24 cellular contexts compared by ENCODE assay signal in the genomic region with DNA sequence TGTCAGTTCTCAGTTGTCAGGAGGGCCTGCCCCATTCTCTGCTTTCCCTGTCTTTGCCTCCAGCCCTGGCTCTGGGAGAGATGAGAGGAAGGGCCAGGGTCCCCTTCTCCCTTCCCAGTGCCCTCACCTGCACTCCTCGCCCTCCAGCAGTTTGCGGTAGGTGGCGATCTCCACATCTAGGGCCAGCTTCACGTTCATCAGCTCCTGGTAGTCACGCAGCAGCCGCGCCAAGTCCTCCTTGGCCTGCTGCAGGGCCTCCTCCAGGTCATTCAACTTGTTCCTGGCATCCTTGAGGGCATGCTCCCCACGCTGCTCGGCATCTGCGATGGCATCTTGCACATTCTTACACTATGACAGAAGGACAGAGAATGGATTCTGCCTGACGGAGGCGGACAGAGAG. TPM values are rescaled to one million over a fixed set of nuclear protein-coding genes. Genes with fewer than 3 reads are reported as not detected.
A peak's percentile ranks its signal among the peaks of the same experiment; 100 is the strongest.
DNase-seq lines count a peak whose midpoint lies in the region; ATAC-seq, FAIRE-seq and TF ChIP-seq lines count a peak whose summit lies in the region.
"Had no signal": no experiment of that assay in that cellular context is flagged by ENCODE, and none has a peak within 500 bp of the region (broad histone marks: within the 10 kb centered on the region; RNA-seq: fewer than 3 reads in every experiment).

No MANE protein-coding gene starts in this region.

- TF ChIP-seq RAD21 in H1 (IDR thresholded peaks at IDR 0.05 in 1 of 2, conservative IDR thresholded peaks at IDR 0.05 in 1 of 2; ENCODE audit: low read depth in 2 of 2, low read length in 2 of 2), result peak; percentile 12 to 38; a peak in 3 of 4 replicates

- H3K14ac ChIP-seq in H1 (ENCODE audit: insufficient read length), result no peak overlapping the region

- H3K18ac ChIP-seq in H1 (ENCODE audit: extremely low read depth, low read length), result no peak overlapping the region

- FAIRE-seq in H1 (lab: Jason Lieb, UNC), result no peak

- CTCF ChIA-PET in activated naive CD4-positive, alpha-beta T cell treated with anti-CD3 and anti-CD28 coated beads for 36 hours (lab: Charles Lee), result no interaction called here
- CTCF ChIA-PET in T-cell (lab: Charles Lee), result no interaction called here
- CTCF ChIA-PET in H1 (lab: Charles Lee; ENCODE audit: partially characterized antibody), result interaction anchor here (0.6 to 2.1 kb wide), 8 partner anchors 10 to 274 kb away, joined by 3 to 6 read pairs (median 4); no protein-coding TSS in a partner anchor

- no peak overlapping the region for H3K4me2 ChIP-seq in H1 (ENCODE audit: insufficient read depth in 1 of 2, low read depth in 2 of 2, low read length in 2 of 2)
- H3K4me2 ChIP-seq: neural progenitor cell had no signal

- no peak for TF ChIP-seq POLR2A in H1 (IDR thresholded peaks at IDR 0.05; ENCODE audit: control extremely low read depth in 1 of 2, low read depth in 2 of 2, low read length in 2 of 2)

- peak overlapping the region; percentile 92 for H3K27ac Mint-ChIP-seq in activated naive CD4-positive, alpha-beta T cell treated with anti-CD3 and anti-CD28 coated beads, Interleukin-2, amount 50 U/mL, for 24 hours
- no peak overlapping the region for H3K27ac Mint-ChIP-seq in activated naive CD4-positive, alpha-beta T cell treated with anti-CD3 and anti-CD28 coated beads for 36 hours
- H3K27ac Mint-ChIP-seq in T-cell, result peak overlapping the region; percentile 98 to 100
- H3K27ac Mint-ChIP-seq: HFFc6, neural progenitor cell had no signal

- no peak overlapping the region for H2BK5ac ChIP-seq in H1 (ENCODE audit: low read depth, low read length)

- no peak overlapping the region for H3K9ac ChIP-seq in H1 (replicated peaks in 1 of 4; ENCODE audit: extremely low read depth in 1 of 4, low read depth in 3 of 4, low read length in 3 of 4)
- H3K9ac ChIP-seq: neural progenitor cell had no signal

- peak overlapping the region; percentile 54; the same call in 1 of the 2 replicates for H2BK15ac ChIP-seq in H1 (ENCODE audit: low read length)

- H3K9me3 ChIP-seq in H1 (ENCODE audit: insufficient read depth in 2 of 2, low read depth in 1 of 2, low read length in 1 of 2), result peaks cover 0 to 1% of the 10 kb centered on the region in 2 experiments; a peak in 1 of 4 replicates
- H3K9me3 ChIP-seq: esophagus squamous epithelium, left lung, MG63, Peyer's patch, SJSA1 had no signal

- H2BK12ac ChIP-seq in H1 (ENCODE audit: low read depth, low read length), result no peak overlapping the region

- no peak overlapping the region for H2BK20ac ChIP-seq in H1 (ENCODE audit: low read length)

- POLR2A ChIA-PET in T-cell (lab: Charles Lee), result no interaction called here
- POLR2A ChIA-PET in H1 (lab: Charles Lee; ENCODE audit: partially characterized antibody), result no interaction called here

- H3K27me3 Mint-ChIP-seq in activated naive CD4-positive, alpha-beta T cell treated with anti-CD3 and anti-CD28 coated beads, Interleukin-2, amount 50 U/mL, for 24 hours, result no peaks in the 10 kb centered on the region
- no peaks in the 10 kb centered on the region for H3K27me3 Mint-ChIP-seq in activated naive CD4-positive, alpha-beta T cell treated with anti-CD3 and anti-CD28 coated beads for 36 hours (ENCODE audit: low read depth)
- H3K27me3 Mint-ChIP-seq in T-cell, result no peaks in the 10 kb centered on the region
- H3K27me3 Mint-ChIP-seq: activated T-cell treated with anti-CD3 and anti-CD28 coated beads, Interleukin-2, amount 50 U/mL, for 24 hours had no signal

- peaks cover 2% of the 10 kb centered on the region for H3K36me3 Mint-ChIP-seq in activated naive CD4-positive, alpha-beta T cell treated with anti-CD3 and anti-CD28 coated beads, Interleukin-2, amount 50 U/mL, for 24 hours
- no peaks in the 10 kb centered on the region for H3K36me3 Mint-ChIP-seq in activated naive CD4-positive, alpha-beta T cell treated with anti-CD3 and anti-CD28 coated beads for 36 hours (ENCODE audit: low read depth)
- peaks cover 4% of the 10 kb centered on the region for H3K36me3 Mint-ChIP-seq in T-cell
- H3K36me3 Mint-ChIP-seq: IgD-negative memory B cell, neural progenitor cell had no signal

- no peaks in the 10 kb centered on the region for H3K23me2 ChIP-seq in H1 (ENCODE audit: low read depth, low read length)

- intact Hi-C loops in activated naive CD4-positive, alpha-beta T cell treated with anti-CD3 and anti-CD28 coated beads for 36 hours (cut with micrococcal nuclease), result no loop called here

- H3K79me2 ChIP-seq in H1 (ENCODE audit: control insufficient read depth in 1 of 2, insufficient read depth in 2 of 2, low read length in 2 of 2), result no peaks in the 10 kb centered on the region

- no peak overlapping the region for H4K5ac ChIP-seq in H1 (ENCODE audit: insufficient read length, low read depth, low read length)

- no peaks in the 10 kb centered on the region for H3K36me3 ChIP-seq in H1 (ENCODE audit: control insufficient read depth in 2 of 4, insufficient read depth in 4 of 4, low read length in 3 of 4)
- H3K36me3 ChIP-seq: esophagus squamous epithelium, left lung, MG63, neural progenitor cell, Peyer's patch, SJSA1 had no signal

- no peaks in the 10 kb centered on the region for H3K4me1 ChIP-seq in H1 (replicated peaks in 1 of 4; ENCODE audit: control insufficient read depth in 3 of 4, insufficient read depth in 4 of 4, low read length in 3 of 4)
- H3K4me1 ChIP-seq: left lung, SJSA1 had no signal

- no peak overlapping the region for H2AFZ ChIP-seq in H1 (ENCODE audit: low read length)
- H2AFZ ChIP-seq: neural progenitor cell had no signal

- DNase-seq in activated naive CD4-positive, alpha-beta T cell treated with anti-CD3 and anti-CD28 coated beads for 36 hours, result no peak
- DNase-seq in T-cell, result no peak
- DNase-seq in H1 (ENCODE audit: low read depth in 1 of 2, low spot score in 2 of 2), result peak in 1 of 2 experiments; percentile 46
- peak; percentile 18 for DNase-seq in stimulated activated CD8-positive, alpha-beta memory T cell treated with anti-CD3 and anti-CD28 coated beads, Interleukin-4, amount 100 ng/mL, for 48 hours
- no peak for DNase-seq in activated T-cell treated with anti-CD3 and anti-CD28 coated beads for 4 hours
- DNase-seq: activated CD4-positive, CD25-positive, alpha-beta regulatory T cell treated with anti-CD3 and anti-CD28 coated beads, Interleukin-2, amount 50 U/mL, for 72 hours; activated T-cell treated with anti-CD3 and anti-CD28 coated beads, Interleukin-2, amount 50 U/mL, for 24 hours; DMS79 treated with DMSO at 0.1 percent for 48 hours; dorsolateral prefrontal cortex; esophagus squamous epithelium; HFFc6; left lung; MG63; midbrain; Peyer's patch; stimulated activated CD4-positive, alpha-beta T cell treated with anti-CD3 and anti-CD28 coated beads, Interleukin-12 subunit alpha, Interleukin-12 subunit beta, amount 100 ng/mL, for 4 hours had no signal

- H3K9me3 Mint-ChIP-seq in activated naive CD4-positive, alpha-beta T cell treated with anti-CD3 and anti-CD28 coated beads, Interleukin-2, amount 50 U/mL, for 24 hours, result no peaks in the 10 kb centered on the region
- H3K9me3 Mint-ChIP-seq in activated naive CD4-positive, alpha-beta T cell treated with anti-CD3 and anti-CD28 coated beads for 36 hours, result no peaks in the 10 kb centered on the region
- peaks cover 3 to 5% (median 4%) of the 10 kb centered on the region in 3 donors for H3K9me3 Mint-ChIP-seq in T-cell
- H3K9me3 Mint-ChIP-seq: activated T-cell treated with anti-CD3 and anti-CD28 coated beads, Interleukin-2, amount 50 U/mL, for 24 hours; HFFc6; neural progenitor cell had no signal

- WGBS in H1 (ENCODE audit: extremely low coverage in 1 of 2, insufficient coverage in 1 of 2, insufficient read length in 1 of 2, insufficient replicate concordance in 2 of 2, low coverage in 1 of 2, low lambda C conversion rate in 2 of 2, missing lambda C conversion rate in 1 of 2), 2 experiments, result 70% methylated on average over 12 of the region's 12 CpGs; no CpG with 5 or more reads in 1 of the 2 experiments

- H3K27me3 ChIP-seq in H1 (replicated peaks in 1 of 4; ENCODE audit: control insufficient read depth in 3 of 4, extremely low read depth in 1 of 4, insufficient read depth in 3 of 4, low read length in 3 of 4), result peaks cover 0 to 4% (median 0%) of the 10 kb centered on the region in 4 experiments; a peak in 1 of 7 replicates
- H3K27me3 ChIP-seq: MG63, neural progenitor cell, Peyer's patch had no signal

- no peak overlapping the region for H3K56ac ChIP-seq in H1 (replicated peaks; ENCODE audit: insufficient read length, low read depth, low read length)

- H3K27ac ChIP-seq in H1 (ENCODE audit: low read depth, low read length), result no peak overlapping the region
- H3K27ac ChIP-seq: dorsolateral prefrontal cortex, esophagus squamous epithelium, left lung, neural progenitor cell, SJSA1 had no signal

- peaks cover 92% of the 10 kb centered on the region for H3K4me1 Mint-ChIP-seq in activated naive CD4-positive, alpha-beta T cell treated with anti-CD3 and anti-CD28 coated beads, Interleukin-2, amount 50 U/mL, for 24 hours
- peaks cover 84% of the 10 kb centered on the region for H3K4me1 Mint-ChIP-seq in activated naive CD4-positive, alpha-beta T cell treated with anti-CD3 and anti-CD28 coated beads for 36 hours (ENCODE audit: low read depth)
- peaks cover 87% of the 10 kb centered on the region in 3 donors for H3K4me1 Mint-ChIP-seq in T-cell
- H3K4me1 Mint-ChIP-seq: neural progenitor cell had no signal

- no peak overlapping the region for H3K23ac ChIP-seq in H1 (ENCODE audit: insufficient read length)

- TF ChIP-seq EP300 in H1 (IDR thresholded peaks at IDR 0.05; ENCODE audit: borderline replicate concordance in 1 of 2, low read depth in 2 of 2, low read length in 2 of 2), result no peak

- no peaks in the 10 kb centered on the region for H3K79me1 ChIP-seq in H1 (ENCODE audit: low read depth, low read length)

- no peak overlapping the region for H3K4me3 ChIP-seq in H1 (ENCODE audit: extremely low read depth in 1 of 4, insufficient read depth in 2 of 4, low read depth in 3 of 4, low read length in 4 of 4)
- H3K4me3 ChIP-seq: dorsolateral prefrontal cortex, esophagus squamous epithelium, left lung, MG63, neural progenitor cell, Peyer's patch, SJSA1 had no signal

- H2AK5ac ChIP-seq in H1 (ENCODE audit: low read depth, low read length), result no peak overlapping the region

- no peak overlapping the region for H3K4me3 Mint-ChIP-seq in activated naive CD4-positive, alpha-beta T cell treated with anti-CD3 and anti-CD28 coated beads, Interleukin-2, amount 50 U/mL, for 24 hours
- H3K4me3 Mint-ChIP-seq in activated naive CD4-positive, alpha-beta T cell treated with anti-CD3 and anti-CD28 coated beads for 36 hours, result no peak overlapping the region
- H3K4me3 Mint-ChIP-seq in T-cell, result peak overlapping the region in 1 of 3 donors; percentile 74
- H3K4me3 Mint-ChIP-seq: activated T-cell treated with anti-CD3 and anti-CD28 coated beads, Interleukin-2, amount 50 U/mL, for 24 hours; HFFc6; IgD-negative memory B cell; neural progenitor cell had no signal

- no peak overlapping the region for H3K4ac ChIP-seq in H1 (replicated peaks; ENCODE audit: insufficient read length, low read depth, low read length)

- no peak overlapping the region for H2BK120ac ChIP-seq in H1 (replicated peaks; ENCODE audit: low read depth, low read length)

- peak; percentile 28 to 46 (median 44); a peak in 3 of 4 replicates for TF ChIP-seq CTCF in H1 (IDR thresholded peaks at IDR 0.05; ENCODE audit: control extremely low read depth in 1 of 3, insufficient read depth in 1 of 3, low read depth in 1 of 3, low read length in 3 of 3)

- ATAC-seq in T-cell (replicated peaks in 1 of 4) (no peak), esophagus mucosa (no peak), GM21529 (IDR thresholded peaks at IDR 0.05; ENCODE audit: unreplicated experiment) (no peak)
- ATAC-seq: left lung had no signal

- no peak overlapping the region for H4K8ac ChIP-seq in H1 (ENCODE audit: extremely low read depth, insufficient read depth, low read length)

- no peaks in the 10 kb centered on the region for H4K20me1 ChIP-seq in H1 (replicated peaks in 1 of 2; ENCODE audit: control insufficient read depth in 1 of 2, insufficient read depth in 2 of 2, low read length in 2 of 2)

- H4K91ac ChIP-seq in H1 (replicated peaks; ENCODE audit: insufficient read length, low read length), result no peak overlapping the region

RNA-seq across cellular contexts. Expression of a gene that starts 5.4 kb away (rescaled TPM):
- total RNA-seq in activated naive CD4-positive, alpha-beta T cell treated with anti-CD3 and anti-CD28 coated beads for 36 hours, result not detected
- 1 to 10 TPM in 2 of 5 donors, under 1 TPM in 3; 0.13 to 2.6 (median 0.82) TPM for total RNA-seq in T-cell
- total RNA-seq in H1 (2021; fragmentation: NEBNext Ultra II Directional; extraction: Animal tissue kit (Norgen Biotek cat#: 25700)), result not detected in 2 replicates
- not detected in 2 replicates for polyA plus RNA-seq in H1 (2011; rRNA removed)
- polyA plus RNA-seq in H1 (2011; cell fraction: cytosol; rRNA removed), result not detected
- not detected for polyA plus RNA-seq in H1 (2011; cell fraction: nucleus; rRNA removed)
- not detected in 4 replicates for polyA plus RNA-seq in H1 (2012, experiment 1 of 2)
- polyA plus RNA-seq in H1 (2012, experiment 2 of 2), result not detected
- polyA plus RNA-seq in H1 (2013, experiment 1 of 2), result not detected
- polyA plus RNA-seq in H1 (2013, experiment 2 of 2), result not detected
- 0.46 TPM in 1 of 2 replicates, not detected in the other for polyA minus RNA-seq in H1 (2011; rRNA and poly(A)+ RNA removed)
- not detected for polyA minus RNA-seq in H1 (2011; cell fraction: cytosol; rRNA and poly(A)+ RNA removed)
- not detected for polyA minus RNA-seq in H1 (2011; cell fraction: nucleus; rRNA and poly(A)+ RNA removed)
- not detected for total RNA-seq in esophagus mucosa
- total RNA-seq: bronchial epithelial cell, HFFc6, left lung, SJSA1, temporal lobe had no signal
- polyA plus RNA-seq: IgD-negative memory B cell had no signal

RNA-seq across cellular contexts. Expression of a gene that starts 28.3 kb away (rescaled TPM):
- 1 to 10 TPM; 1.4 to 2.1 TPM for total RNA-seq in activated naive CD4-positive, alpha-beta T cell treated with anti-CD3 and anti-CD28 coated beads for 36 hours
- total RNA-seq in T-cell, result 10 to 100 TPM in 3 of 5 donors, 1 to 10 TPM in 2; 6.8 to 37.9 (median 21.9) TPM
- not detected in 2 replicates for total RNA-seq in H1 (2021; fragmentation: NEBNext Ultra II Directional; extraction: Animal tissue kit (Norgen Biotek cat#: 25700))
- not detected in 2 replicates for polyA plus RNA-seq in H1 (2011; rRNA removed)
- polyA plus RNA-seq in H1 (2011; cell fraction: cytosol; rRNA removed), result not detected
- not detected for polyA plus RNA-seq in H1 (2011; cell fraction: nucleus; rRNA removed)
- not detected in 4 replicates for polyA plus RNA-seq in H1 (2012, experiment 1 of 2)
- polyA plus RNA-seq in H1 (2012, experiment 2 of 2), result not detected
- not detected for polyA plus RNA-seq in H1 (2013, experiment 1 of 2)
- polyA plus RNA-seq in H1 (2013, experiment 2 of 2), result not detected
- polyA minus RNA-seq in H1 (2011; rRNA and poly(A)+ RNA removed), result not detected in 2 replicates
- not detected for polyA minus RNA-seq in H1 (2011; cell fraction: cytosol; rRNA and poly(A)+ RNA removed)
- polyA minus RNA-seq in H1 (2011; cell fraction: nucleus; rRNA and poly(A)+ RNA removed), result not detected
- not detected for total RNA-seq in esophagus mucosa
- total RNA-seq: bronchial epithelial cell, HFFc6, left lung, SJSA1, temporal lobe had no signal
- polyA plus RNA-seq: IgD-negative memory B cell had no signal

RNA-seq across cellular contexts. Expression of a gene that starts 33.6 kb away (rescaled TPM):
- not detected for total RNA-seq in activated naive CD4-positive, alpha-beta T cell treated with anti-CD3 and anti-CD28 coated beads for 36 hours
- total RNA-seq in T-cell, result 10 to 100 TPM in 2 of 5 donors, 1 to 10 TPM in 2, under 1 TPM in 1; 0.19 to 57.7 (median 10.0) TPM
- total RNA-seq in H1 (2021; fragmentation: NEBNext Ultra II Directional; extraction: Animal tissue kit (Norgen Biotek cat#: 25700)), result not detected in 2 replicates
- polyA plus RNA-seq in H1 (2011; rRNA removed), result not detected in 2 replicates
- polyA plus RNA-seq in H1 (2011; cell fraction: cytosol; rRNA removed), result not detected
- polyA plus RNA-seq in H1 (2011; cell fraction: nucleus; rRNA removed), result not detected
- polyA plus RNA-seq in H1 (2012, experiment 1 of 2), result not detected in 4 replicates
- polyA plus RNA-seq in H1 (2012, experiment 2 of 2), result not detected
- not detected for polyA plus RNA-seq in H1 (2013, experiment 1 of 2)
- polyA plus RNA-seq in H1 (2013, experiment 2 of 2), result not detected
- not detected in 2 replicates for polyA minus RNA-seq in H1 (2011; rRNA and poly(A)+ RNA removed)
- not detected for polyA minus RNA-seq in H1 (2011; cell fraction: cytosol; rRNA and poly(A)+ RNA removed)
- not detected for polyA minus RNA-seq in H1 (2011; cell fraction: nucleus; rRNA and poly(A)+ RNA removed)
- total RNA-seq in esophagus mucosa, result 2.5 TPM
- total RNA-seq: bronchial epithelial cell, HFFc6 had no signal

RNA-seq across cellular contexts. Expression of a gene that starts 45.4 kb away (rescaled TPM):
- total RNA-seq in activated naive CD4-positive, alpha-beta T cell treated with anti-CD3 and anti-CD28 coated beads for 36 hours, result 1 to 10 TPM; 2.3 TPM
- total RNA-seq in T-cell, result 10 to 100 TPM; 10.1 to 52.7 (median 28.7) TPM
- total RNA-seq in H1 (2021; fragmentation: NEBNext Ultra II Directional; extraction: Animal tissue kit (Norgen Biotek cat#: 25700)), result not detected in 2 replicates
- not detected in 2 replicates for polyA plus RNA-seq in H1 (2011; rRNA removed)
- polyA plus RNA-seq in H1 (2011; cell fraction: cytosol; rRNA removed), result not detected
- polyA plus RNA-seq in H1 (2011; cell fraction: nucleus; rRNA removed), result not detected
- polyA plus RNA-seq in H1 (2012, experiment 1 of 2), result not detected in 4 replicates
- not detected for polyA plus RNA-seq in H1 (2012, experiment 2 of 2)
- not detected for polyA plus RNA-seq in H1 (2013, experiment 1 of 2)
- not detected for polyA plus RNA-seq in H1 (2013, experiment 2 of 2)
- polyA minus RNA-seq in H1 (2011; rRNA and poly(A)+ RNA removed), result not detected in 2 replicates
- not detected for polyA minus RNA-seq in H1 (2011; cell fraction: cytosol; rRNA and poly(A)+ RNA removed)
- not detected for polyA minus RNA-seq in H1 (2011; cell fraction: nucleus; rRNA and poly(A)+ RNA removed)
- total RNA-seq in esophagus mucosa, result not detected
- total RNA-seq: bronchial epithelial cell, esophagus squamous epithelium, HFFc6, left lung, SJSA1, temporal lobe had no signal
- polyA plus RNA-seq: IgD-negative memory B cell had no signal

RNA-seq across cellular contexts. Expression of a gene that starts 56.7 kb away (rescaled TPM):
- total RNA-seq in activated naive CD4-positive, alpha-beta T cell treated with anti-CD3 and anti-CD28 coated beads for 36 hours, result not detected
- total RNA-seq in T-cell (not detected), esophagus mucosa (not detected)
- total RNA-seq in H1 (2021; fragmentation: NEBNext Ultra II Directional; extraction: Animal tissue kit (Norgen Biotek cat#: 25700)), result 0.10 TPM in 1 of 2 replicates, not detected in the other
- polyA plus RNA-seq in H1 (2011; rRNA removed), result 0.02 TPM in 2 replicates
- not detected for polyA plus RNA-seq in H1 (2011; cell fraction: cytosol; rRNA removed)
- polyA plus RNA-seq in H1 (2011; cell fraction: nucleus; rRNA removed), result not detected
- not detected in 4 replicates for polyA plus RNA-seq in H1 (2012, experiment 1 of 2)
- polyA plus RNA-seq in H1 (2012, experiment 2 of 2), result not detected
- not detected for polyA plus RNA-seq in H1 (2013, experiment 1 of 2)
- not detected for polyA plus RNA-seq in H1 (2013, experiment 2 of 2)
- not detected in 2 replicates for polyA minus RNA-seq in H1 (2011; rRNA and poly(A)+ RNA removed)
- not detected for polyA minus RNA-seq in H1 (2011; cell fraction: cytosol; rRNA and poly(A)+ RNA removed)
- not detected for polyA minus RNA-seq in H1 (2011; cell fraction: nucleus; rRNA and poly(A)+ RNA removed)
- total RNA-seq: bronchial epithelial cell, esophagus squamous epithelium, HFFc6, left lung, Peyer's patch, SJSA1 had no signal
- polyA plus RNA-seq: IgD-negative memory B cell had no signal
